8 cellular contexts compared by ENCODE assay signal in genomic region chr16:30065943-30066881, GRCh38. TPM values are rescaled to one million over a fixed set of nuclear protein-coding genes. Genes with fewer than 3 reads are reported as not detected.
DNase-seq lines count a peak whose midpoint lies in the region; ATAC-seq and TF ChIP-seq lines count a peak whose summit lies in the region.

No MANE protein-coding gene starts in this region.

- WGBS in mesendoderm (ENCODE audit: extremely low coverage, insufficient coverage, low lambda C conversion rate): no CpG with 5 or more reads among the region's 48 CpGs
- WGBS in testis, 2 donors: 1% methylated on average over 27 to 39 of the region's 48 CpGs

- H3K9me3 ChIP-seq in SJSA1 (replicated peaks): no peaks in the 10 kb centered on the region
- no peaks in the 10 kb centered on the region for H3K9me3 ChIP-seq in testis

- H3K4me2 ChIP-seq in mesendoderm (ENCODE audit: low read length): peak overlapping the region; percentile 91

- H3K36me3 ChIP-seq in SJSA1 (peaks cover 61% of the 10 kb centered on the region), mesendoderm (ENCODE audit: control insufficient read depth, insufficient read depth, low read length) (peaks cover 20% of the 10 kb centered on the region), testis (ENCODE audit: low read depth, missing control alignments) (no peaks in the 10 kb centered on the region)

- intact Hi-C loops in testis (cut with DNase I; ENCODE audit: low total_unique reads): no loop called here

- H3K23ac ChIP-seq in mesendoderm (ENCODE audit: low read length): peak overlapping the region; percentile 95

- peak overlapping the region; percentile 91 for H2BK5ac ChIP-seq in mesendoderm (ENCODE audit: low read length)

- no peak for DNase-seq in activated CD8-positive, alpha-beta memory T cell treated with anti-CD3 and anti-CD28 coated beads, Interleukin-2, amount 10 ng/mL, durations not matched to agents 7 days and 5 days
- no peak for DNase-seq in activated CD8-positive, alpha-beta memory T cell treated with anti-CD3 and anti-CD28 coated beads for 24 hours
- DNase-seq in SJSA1 (ENCODE audit: low read depth in 1 of 2, low spot score in 2 of 2): peak in 1 of 2 experiments; percentile 68
- no peak for DNase-seq in coronary artery (ENCODE audit: low spot score)
- peak; percentile 54 for DNase-seq in mesendoderm
- DNase-seq in testis: peak; percentile 33
- DNase-seq in NCI-H524 treated with DMSO at 0.1 percent for 48 hours (lab: John Stamatoyannopoulos, UW): no peak

- H3K27ac Mint-ChIP-seq in activated CD8-positive, alpha-beta memory T cell treated with anti-CD3 and anti-CD28 coated beads, Interleukin-2, amount 10 ng/mL, durations not matched to agents 7 days and 5 days: peak overlapping the region; percentile 87

- peak overlapping the region; percentile 65 for H3K27ac ChIP-seq in SJSA1
- H3K27ac ChIP-seq in coronary artery: peak overlapping the region; percentile 99 to 100
- H3K27ac ChIP-seq in mesendoderm (ENCODE audit: low read depth, low read length): peak overlapping the region; percentile 94
- H3K27ac ChIP-seq in testis: peak overlapping the region; percentile 93 to 96

- peaks cover 28% of the 10 kb centered on the region for H3K79me1 ChIP-seq in mesendoderm (ENCODE audit: low read length)

- H3K27me3 Mint-ChIP-seq in activated CD8-positive, alpha-beta memory T cell treated with anti-CD3 and anti-CD28 coated beads, Interleukin-2, amount 10 ng/mL, durations not matched to agents 7 days and 5 days: no peaks in the 10 kb centered on the region

- peak; percentile 1 for ATAC-seq in activated CD8-positive, alpha-beta memory T cell treated with anti-CD3 and anti-CD28 coated beads, Interleukin-2, amount 10 ng/mL, durations not matched to agents 7 days and 5 days
- no peak for ATAC-seq in HG02981 (IDR thresholded peaks at IDR 0.05; ENCODE audit: unreplicated experiment)

- H3K27me3 ChIP-seq in SJSA1 (replicated peaks) (no peaks in the 10 kb centered on the region), mesendoderm (ENCODE audit: insufficient read depth, low read length, poor library complexity) (no peaks in the 10 kb centered on the region), testis (no peaks in the 10 kb centered on the region)

- no peak overlapping the region for H2BK15ac ChIP-seq in mesendoderm (replicated peaks; ENCODE audit: low read depth)

- TF ChIP-seq CTCF in coronary artery (IDR thresholded peaks at IDR 0.05) (no peak), testis (IDR thresholded peaks at IDR 0.05) (no peak)

- peak overlapping the region; percentile 100 for H3K9ac ChIP-seq in mesendoderm (ENCODE audit: low read length)

- peak overlapping the region; percentile 95 for H3K4me3 Mint-ChIP-seq in activated CD8-positive, alpha-beta memory T cell treated with anti-CD3 and anti-CD28 coated beads, Interleukin-2, amount 10 ng/mL, durations not matched to agents 7 days and 5 days

- peak overlapping the region; percentile 100 for H3K56ac ChIP-seq in mesendoderm (ENCODE audit: low read length)

- no peak for TF ChIP-seq POLR2A in testis (IDR thresholded peaks at IDR 0.05)

- H3K36me3 Mint-ChIP-seq in activated CD8-positive, alpha-beta memory T cell treated with anti-CD3 and anti-CD28 coated beads, Interleukin-2, amount 10 ng/mL, durations not matched to agents 7 days and 5 days: peaks cover 55% of the 10 kb centered on the region

- H3K4me1 ChIP-seq in SJSA1 (replicated peaks) (peaks cover 30% of the 10 kb centered on the region), mesendoderm (ENCODE audit: control insufficient read depth, low read depth, low read length) (peaks cover 11% of the 10 kb centered on the region), testis (peaks cover 46% of the 10 kb centered on the region)

- peak overlapping the region; percentile 53 for H3K18ac ChIP-seq in mesendoderm (ENCODE audit: low read length)

- no peaks in the 10 kb centered on the region for H3K9me3 Mint-ChIP-seq in activated CD8-positive, alpha-beta memory T cell treated with anti-CD3 and anti-CD28 coated beads, Interleukin-2, amount 10 ng/mL, durations not matched to agents 7 days and 5 days (ENCODE audit: low read depth)

- CTCF ChIA-PET in activated CD8-positive, alpha-beta memory T cell treated with anti-CD3 and anti-CD28 coated beads, Interleukin-2, amount 10 ng/mL, durations not matched to agents 7 days and 5 days (lab: Charles Lee): interaction anchor here (0.8 to 10.1 kb wide), 17 partner anchors 9 to 374 kb away, joined by 3 to 107 read pairs (median 3); partner anchors contain the start of genes CORO1A, GDPD3, INO80E and TBX6

- peak overlapping the region; percentile 79 for H3K4me3 ChIP-seq in SJSA1
- peak overlapping the region; percentile 80 for H3K4me3 ChIP-seq in coronary artery
- peak overlapping the region; percentile 88 for H3K4me3 ChIP-seq in mesendoderm (ENCODE audit: low read length)
- peak overlapping the region; percentile 77 to 89 for H3K4me3 ChIP-seq in testis

- H2BK120ac ChIP-seq in mesendoderm (ENCODE audit: low read depth, low read length): no peak overlapping the region

- peaks cover 25% of the 10 kb centered on the region for H3K79me2 ChIP-seq in mesendoderm (ENCODE audit: control insufficient read depth, insufficient read depth, low read length)

- no peak overlapping the region for H4K5ac ChIP-seq in mesendoderm (ENCODE audit: low read length)

- H2AK5ac ChIP-seq in mesendoderm (ENCODE audit: low read length): peak overlapping the region; percentile 81

- H3K4ac ChIP-seq in mesendoderm (ENCODE audit: low read depth, low read length): peak overlapping the region; percentile 1

- no peak overlapping the region for H4K8ac ChIP-seq in mesendoderm (ENCODE audit: low read depth, low read length)

- peaks cover 48% of the 10 kb centered on the region for H3K4me1 Mint-ChIP-seq in activated CD8-positive, alpha-beta memory T cell treated with anti-CD3 and anti-CD28 coated beads, Interleukin-2, amount 10 ng/mL, durations not matched to agents 7 days and 5 days

RNA-seq across cellular contexts. Expression of gene ALDOA, which starts 0.7 kb away (rescaled TPM):
- 1,000 to 10,000 TPM; 1,292 to 1,318 TPM for total RNA-seq in activated CD8-positive, alpha-beta memory T cell treated with anti-CD3 and anti-CD28 coated beads, Interleukin-2, amount 10 ng/mL, durations not matched to agents 7 days and 5 days
- total RNA-seq in SJSA1 (2014; rRNA removed; shearing (Covaris generic)): 758 and 762 TPM in 2 replicates
- 759 TPM for polyA plus RNA-seq in mesendoderm (2013, experiment 1 of 2)
- 778 TPM for polyA plus RNA-seq in mesendoderm (2013, experiment 2 of 2)
- 100 to 1,000 TPM; 373 to 521 TPM for total RNA-seq in testis
- polyA plus RNA-seq in testis (ENCODE audit: insufficient read depth, low read depth, low replicate concordance): 467 TPM

RNA-seq across cellular contexts. Expression of gene PPP4C, which starts 9.6 kb away (rescaled TPM):
- 100 to 1,000 TPM; 149 to 161 TPM for total RNA-seq in activated CD8-positive, alpha-beta memory T cell treated with anti-CD3 and anti-CD28 coated beads, Interleukin-2, amount 10 ng/mL, durations not matched to agents 7 days and 5 days
- total RNA-seq in SJSA1 (2014; rRNA removed; shearing (Covaris generic)): 100 and 134 TPM in 2 replicates
- polyA plus RNA-seq in mesendoderm (2013, experiment 1 of 2): 94.2 TPM
- polyA plus RNA-seq in mesendoderm (2013, experiment 2 of 2): 93.5 TPM
- 100 to 1,000 TPM in 1 of 2 donors, 10 to 100 TPM in 1; 82.1 to 109 TPM for total RNA-seq in testis
- 154 TPM for polyA plus RNA-seq in testis (ENCODE audit: insufficient read depth, low read depth, low replicate concordance)

RNA-seq across cellular contexts. Expression of gene TBX6, which starts 25.5 kb away (rescaled TPM):
- total RNA-seq in activated CD8-positive, alpha-beta memory T cell treated with anti-CD3 and anti-CD28 coated beads, Interleukin-2, amount 10 ng/mL, durations not matched to agents 7 days and 5 days: 1 to 10 TPM; 2.0 to 2.9 TPM
- total RNA-seq in SJSA1 (2014; rRNA removed; shearing (Covaris generic)): not detected in 2 replicates
- 2.4 TPM for polyA plus RNA-seq in mesendoderm (2013, experiment 1 of 2)
- polyA plus RNA-seq in mesendoderm (2013, experiment 2 of 2): 2.1 TPM
- 1 to 10 TPM; 1.3 to 2.9 TPM for total RNA-seq in testis
- 1.7 TPM for polyA plus RNA-seq in testis (ENCODE audit: insufficient read depth, low read depth, low replicate concordance)

RNA-seq across cellular contexts. Expression of gene YPEL3, which starts 29.8 kb away (rescaled TPM):
- 10 to 100 TPM; 47.2 to 47.8 TPM for total RNA-seq in activated CD8-positive, alpha-beta memory T cell treated with anti-CD3 and anti-CD28 coated beads, Interleukin-2, amount 10 ng/mL, durations not matched to agents 7 days and 5 days
- total RNA-seq in SJSA1 (2014; rRNA removed; shearing (Covaris generic)): 3.1 and 4.8 TPM in 2 replicates
- 26.3 TPM for polyA plus RNA-seq in mesendoderm (2013, experiment 1 of 2)
- 26.0 TPM for polyA plus RNA-seq in mesendoderm (2013, experiment 2 of 2)
- 10 to 100 TPM; 69.4 to 75.3 TPM for total RNA-seq in testis
- polyA plus RNA-seq in testis (ENCODE audit: insufficient read depth, low read depth, low replicate concordance): 55.3 TPM

RNA-seq across cellular contexts. Expression of gene TLCD3B, which starts 35.1 kb away (rescaled TPM):
- 1 to 10 TPM; 1.6 to 6.5 TPM for total RNA-seq in activated CD8-positive, alpha-beta memory T cell treated with anti-CD3 and anti-CD28 coated beads, Interleukin-2, amount 10 ng/mL, durations not matched to agents 7 days and 5 days
- total RNA-seq in SJSA1 (2014; rRNA removed; shearing (Covaris generic)): 0.55 and 3.1 TPM in 2 replicates
- 3.4 TPM for polyA plus RNA-seq in mesendoderm (2013, experiment 1 of 2)
- polyA plus RNA-seq in mesendoderm (2013, experiment 2 of 2): 3.9 TPM
- total RNA-seq in testis: 10 to 100 TPM; 51.8 to 82.7 TPM
- polyA plus RNA-seq in testis (ENCODE audit: insufficient read depth, low read depth, low replicate concordance): 194 TPM

Comparison
In these comparisons a context has a peak if more than half of its experiments do, and no peak if none do; other contexts are left out.
1. DNase-seq: peak in mesendoderm (single experiment) and testis (single experiment); none in activated CD8-positive, alpha-beta memory T cell treated with anti-CD3 and anti-CD28 coated beads, Interleukin-2, amount 10 ng/mL, durations not matched to agents 7 days and 5 days (single experiment), activated CD8-positive, alpha-beta memory T cell treated with anti-CD3 and anti-CD28 coated beads for 24 hours (single experiment), coronary artery (single experiment) and NCI-H524 treated with DMSO at 0.1 percent for 48 hours (single experiment).
2. Peak in every context shown above with its lines, with median percentiles within 50 percentile points of each other: H3K27ac ChIP-seq and H3K4me3 ChIP-seq.